Comparison of ENCODE assay signal across 15 cellular contexts in genomic region chr2:218395090-218395444, GRCh38. TPM values are rescaled to one million over a fixed set of nuclear protein-coding genes. Genes with fewer than 3 reads are reported as not detected.
DNase-seq lines count a peak whose midpoint lies in the region; FAIRE-seq and TF ChIP-seq lines count a peak whose summit lies in the region.
"Had no signal": no experiment of that assay in that cellular context is flagged by ENCODE, and none has a peak within 500 bp of the region (broad histone marks: within the 10 kb centered on the region; RNA-seq: fewer than 3 reads in every experiment).

No MANE protein-coding gene starts in this region.

- H3K56ac ChIP-seq in H1 (replicated peaks; ENCODE audit: insufficient read length, low read depth, low read length) = no peak overlapping the region

- no peaks in the 10 kb centered on the region for H3K9me2 ChIP-seq in Karpas-422 (replicated peaks; ENCODE audit: insufficient read depth, low read length)

- H3K18ac ChIP-seq in H1 (ENCODE audit: extremely low read depth, low read length) = no peak overlapping the region

- H3K36me3 Mint-ChIP-seq in T-helper 2 cell treated with Interferon-gamma antibody and Interleukin-4, amounts not matched to agents 5 μg/mL and 100 μg/mL, for 36 hours (ENCODE audit: low read depth) = no peaks in the 10 kb centered on the region

- no peak for TF ChIP-seq EP300 in H1 (IDR thresholded peaks at IDR 0.05; ENCODE audit: borderline replicate concordance in 1 of 2, low read depth in 2 of 2, low read length in 2 of 2)

- H3K9me3 ChIP-seq in Karpas-422 (ENCODE audit: low read length) (no peaks in the 10 kb centered on the region), H1 (ENCODE audit: insufficient read depth in 2 of 2, low read depth in 1 of 2, low read length in 1 of 2) (no peaks in the 10 kb centered on the region), spleen (no peaks in the 10 kb centered on the region)

- peaks cover 1% of the 10 kb centered on the region; the same call in 1 of the 2 replicates for H3K79me2 ChIP-seq in Karpas-422 (ENCODE audit: low read length)
- H3K79me2 ChIP-seq in H1 (ENCODE audit: control insufficient read depth in 1 of 2, insufficient read depth in 2 of 2, low read length in 2 of 2) = no peaks in the 10 kb centered on the region

- peak overlapping the region; percentile 88; the same call in 1 of the 2 replicates for H2BK15ac ChIP-seq in H1 (ENCODE audit: low read length)

- no peak overlapping the region for H2BK5ac ChIP-seq in H1 (ENCODE audit: low read depth, low read length)

- H3K4me3 ChIP-seq in Karpas-422 (ENCODE audit: low read length) (no peak overlapping the region), H1 (ENCODE audit: extremely low read depth in 1 of 4, insufficient read depth in 2 of 4, low read depth in 3 of 4, low read length in 4 of 4) (peak overlapping the region in 2 of 4 experiments; percentile 37 to 77; a peak in 4 of 8 replicates), spleen (peak overlapping the region in 2 of 8 donors; percentile 95 to 99)

- H3K4me3 Mint-ChIP-seq in T-helper 2 cell treated with Interferon-gamma antibody and Interleukin-4, amounts not matched to agents 5 μg/mL and 100 μg/mL, for 36 hours = peak overlapping the region; percentile 45

- no peak overlapping the region for H4K91ac ChIP-seq in H1 (replicated peaks; ENCODE audit: insufficient read length, low read length)

- H3K27me3 ChIP-seq in Karpas-422 (ENCODE audit: low read length) (no peaks in the 10 kb centered on the region), H1 (replicated peaks in 1 of 4; ENCODE audit: control insufficient read depth in 3 of 4, extremely low read depth in 1 of 4, insufficient read depth in 3 of 4, low read length in 3 of 4) (peaks cover 22 to 34% (median 31%) of the 10 kb centered on the region in 4 experiments), spleen (replicated peaks in 1 of 7) (no peaks in the 10 kb centered on the region)

- H3K23ac ChIP-seq in H1 (ENCODE audit: insufficient read length) = no peak overlapping the region

- no peak overlapping the region for H2AFZ ChIP-seq in Karpas-422 (ENCODE audit: low read length)
- no peak overlapping the region for H2AFZ ChIP-seq in H1 (ENCODE audit: low read length)

- TF ChIP-seq POLR2A in H1 (IDR thresholded peaks at IDR 0.05; ENCODE audit: control extremely low read depth in 1 of 2, low read depth in 2 of 2, low read length in 2 of 2) (no peak), spleen (IDR thresholded peaks at IDR 0.05) (no peak)

- no peak overlapping the region for H2BK12ac ChIP-seq in H1 (ENCODE audit: low read depth, low read length)

- POLR2A ChIA-PET in H1 (lab: Charles Lee; ENCODE audit: partially characterized antibody) = interaction anchor here (1.3 to 4.4 kb wide), 3 partner anchors 10 to 91 kb away, joined by 3 to 35 read pairs (median 4); partner anchors contain the start of gene SLC11A1

- no peak overlapping the region for H2BK120ac ChIP-seq in H1 (replicated peaks; ENCODE audit: low read depth, low read length)

- TF ChIP-seq CTCF in H1 (IDR thresholded peaks at IDR 0.05; ENCODE audit: control extremely low read depth in 1 of 3, insufficient read depth in 1 of 3, low read depth in 1 of 3, low read length in 3 of 3) (no peak), spleen (IDR thresholded peaks at IDR 0.05 in 8 of 11, conservative IDR thresholded peaks at IDR 0.05 in 3 of 11) (no peak)

- no peak overlapping the region for H3K14ac ChIP-seq in H1 (ENCODE audit: insufficient read length)

- H3K27me3 Mint-ChIP-seq in T-helper 2 cell treated with Interferon-gamma antibody and Interleukin-4, amounts not matched to agents 5 μg/mL and 100 μg/mL, for 36 hours (ENCODE audit: low read depth) = no peaks in the 10 kb centered on the region

- no peaks in the 10 kb centered on the region for H4K20me1 ChIP-seq in Karpas-422 (ENCODE audit: insufficient read depth, low read depth, low read length)
- no peaks in the 10 kb centered on the region for H4K20me1 ChIP-seq in H1 (replicated peaks in 1 of 2; ENCODE audit: control insufficient read depth in 1 of 2, insufficient read depth in 2 of 2, low read length in 2 of 2)

- no peak overlapping the region for H2AK5ac ChIP-seq in H1 (ENCODE audit: low read depth, low read length)

- H3K4me2 ChIP-seq in Karpas-422 (ENCODE audit: low read depth, low read length, poor library complexity, severe bottlenecking) (peak overlapping the region; percentile 95), H1 (ENCODE audit: insufficient read depth in 1 of 2, low read depth in 2 of 2, low read length in 2 of 2) (peak overlapping the region; percentile 82 to 84)

- DNase-seq in T-helper 2 cell treated with Interferon-gamma antibody and Interleukin-4, amounts not matched to agents 5 μg/mL and 100 μg/mL, for 36 hours (ENCODE audit: low spot score) = no peak
- DNase-seq in T-helper 2 cell (no peak), Karpas-422 (no peak), H1 (ENCODE audit: low read depth in 1 of 2, low spot score in 2 of 2) (no peak), spleen (no peak), NCI-H82 treated with DMSO at 0.1 percent for 48 hours (lab: John Stamatoyannopoulos, UW; ENCODE audit: unreplicated experiment) (no peak), dedifferentiated amniotic fluid mesenchymal stem cell (ENCODE audit: extremely low spot score) (no peak), GM19239 (ENCODE audit: insufficient read length, low spot score) (no peak)
- DNase-seq: DMS53, NCI-H2107 had no signal

- no peaks in the 10 kb centered on the region for H3K79me1 ChIP-seq in H1 (ENCODE audit: low read depth, low read length)

- H3K27ac ChIP-seq in Karpas-422 (ENCODE audit: low read length) = no peak overlapping the region
- H3K27ac ChIP-seq in H1 (ENCODE audit: low read depth, low read length) = no peak overlapping the region
- H3K27ac ChIP-seq in spleen = peak overlapping the region in 6 of 8 donors; percentile 98 to 100 (median 99)

- no peaks in the 10 kb centered on the region for H3K9me3 Mint-ChIP-seq in T-helper 2 cell treated with Interferon-gamma antibody and Interleukin-4, amounts not matched to agents 5 μg/mL and 100 μg/mL, for 36 hours
- H3K9me3 Mint-ChIP-seq: endodermal cell had no signal

- intact Hi-C loops in spleen (cut with DNase I; ENCODE audit: low total_unique reads) = loop anchor here (10.0 kb wide), 1 partner anchor 100 kb away; the partner anchor contains the start of gene TMBIM1

- peak overlapping the region; percentile 62 for H3K27ac Mint-ChIP-seq in T-helper 2 cell treated with Interferon-gamma antibody and Interleukin-4, amounts not matched to agents 5 μg/mL and 100 μg/mL, for 36 hours

- no peaks in the 10 kb centered on the region for H3K36me3 ChIP-seq in Karpas-422 (ENCODE audit: insufficient read depth, low read length)
- no peaks in the 10 kb centered on the region for H3K36me3 ChIP-seq in H1 (ENCODE audit: control insufficient read depth in 2 of 4, insufficient read depth in 4 of 4, low read length in 3 of 4)
- H3K36me3 ChIP-seq in spleen = peaks cover 0 to 57% (median 0%) of the 10 kb centered on the region in 6 donors

- no peak overlapping the region for H4K5ac ChIP-seq in H1 (ENCODE audit: insufficient read length, low read depth, low read length)

- peaks cover 38% of the 10 kb centered on the region for H3K4me1 Mint-ChIP-seq in T-helper 2 cell treated with Interferon-gamma antibody and Interleukin-4, amounts not matched to agents 5 μg/mL and 100 μg/mL, for 36 hours (ENCODE audit: low read depth)

- WGBS in H1 (ENCODE audit: extremely low coverage in 1 of 2, insufficient coverage in 1 of 2, insufficient read length in 1 of 2, insufficient replicate concordance in 2 of 2, low coverage in 1 of 2, low lambda C conversion rate in 2 of 2, missing lambda C conversion rate in 1 of 2), 2 experiments = 80% methylated on average over 6 of the region's 6 CpGs; no CpG with 5 or more reads in 1 of the 2 experiments
- 77 to 91% (median 85%) methylated on average over 6 of the region's 6 CpGs for WGBS in spleen, 5 donors

- CTCF ChIA-PET in H1 (lab: Charles Lee; ENCODE audit: partially characterized antibody) = interaction anchor here (0.7 to 7.5 kb wide), 10 partner anchors 10 to 122 kb away, joined by 3 to 96 read pairs (median 9); partner anchors contain the start of genes AAMP, CATIP, PNKD and TMBIM1

- H3K4me1 ChIP-seq in Karpas-422 (ENCODE audit: low read length) (peaks cover 42% of the 10 kb centered on the region), H1 (replicated peaks in 1 of 4; ENCODE audit: control insufficient read depth in 3 of 4, insufficient read depth in 4 of 4, low read length in 3 of 4) (peaks cover 0 to 34% (median 22%) of the 10 kb centered on the region in 4 experiments; a peak in 6 of 7 replicates), spleen (peaks cover 4 to 81% (median 54%) of the 10 kb centered on the region in 6 donors)

- peaks cover 22% of the 10 kb centered on the region; the same call in 1 of the 2 replicates for H3K23me2 ChIP-seq in H1 (ENCODE audit: low read depth, low read length)

- no peak overlapping the region for H4K8ac ChIP-seq in H1 (ENCODE audit: extremely low read depth, insufficient read depth, low read length)

- H3K9ac ChIP-seq in Karpas-422 (ENCODE audit: low read length) (no peak overlapping the region), H1 (replicated peaks in 1 of 4; ENCODE audit: extremely low read depth in 1 of 4, low read depth in 3 of 4, low read length in 3 of 4) (no peak overlapping the region)

- no peak for TF ChIP-seq RAD21 in H1 (IDR thresholded peaks at IDR 0.05 in 1 of 2, conservative IDR thresholded peaks at IDR 0.05 in 1 of 2; ENCODE audit: low read depth in 2 of 2, low read length in 2 of 2)

- H2BK20ac ChIP-seq in H1 (ENCODE audit: low read length) = no peak overlapping the region

- no peak overlapping the region for H3K4ac ChIP-seq in H1 (replicated peaks; ENCODE audit: insufficient read length, low read depth, low read length)

- FAIRE-seq in H1 (lab: Jason Lieb, UNC) (no peak), GM19239 (lab: Jason Lieb, UNC) (no peak)
- FAIRE-seq: A204.1 had no signal

RNA-seq across cellular contexts. Expression of gene CTDSP1, which starts 4.6 kb away (rescaled TPM):
- total RNA-seq in Karpas-422 (2014; rRNA removed; shearing (Covaris generic); ENCODE audit: low replicate concordance) = 46.3 and 72.6 TPM in 2 replicates
- 20.3 and 20.9 TPM in 2 replicates for total RNA-seq in H1 (2021; fragmentation: NEBNext Ultra II Directional; extraction: Animal tissue kit (Norgen Biotek cat#: 25700))
- polyA plus RNA-seq in H1 (2011; rRNA removed) (35.2 and 51.8 TPM in 2 replicates), spleen (100 to 1,000 TPM in 1 of 3 donors, 10 to 100 TPM in 2; 65.6 to 114 (median 72.4) TPM)
- polyA plus RNA-seq in H1 (2011; cell fraction: cytosol; rRNA removed) = 37.5 TPM
- polyA plus RNA-seq in H1 (2011; cell fraction: nucleus; rRNA removed) = 41.5 TPM
- polyA plus RNA-seq in H1 (2012, experiment 1 of 2) = 26.6 to 32.0 TPM (median 28.6 TPM) in 4 replicates
- 32.8 TPM for polyA plus RNA-seq in H1 (2012, experiment 2 of 2)
- polyA plus RNA-seq in H1 (2013, experiment 1 of 2) = 10.2 TPM
- polyA plus RNA-seq in H1 (2013, experiment 2 of 2) = 10.7 TPM
- polyA minus RNA-seq in H1 (2011; rRNA and poly(A)+ RNA removed) = 29.1 and 46.5 TPM in 2 replicates
- polyA minus RNA-seq in H1 (2011; cell fraction: cytosol; rRNA and poly(A)+ RNA removed) = 23.2 TPM
- 25.6 TPM for polyA minus RNA-seq in H1 (2011; cell fraction: nucleus; rRNA and poly(A)+ RNA removed)
- total RNA-seq in spleen = 100 to 1,000 TPM; 114 to 184 (median 163) TPM

RNA-seq across cellular contexts. Expression of gene SLC11A1, which starts 13.0 kb away (rescaled TPM):
- 1.9 TPM in 1 of 2 replicates, not detected in the other for total RNA-seq in Karpas-422 (2014; rRNA removed; shearing (Covaris generic); ENCODE audit: low replicate concordance)
- 0.21 and 0.43 TPM in 2 replicates for total RNA-seq in H1 (2021; fragmentation: NEBNext Ultra II Directional; extraction: Animal tissue kit (Norgen Biotek cat#: 25700))
- polyA plus RNA-seq in H1 (2011; rRNA removed) = 0.13 and 0.20 TPM in 2 replicates
- 0.05 TPM for polyA plus RNA-seq in H1 (2011; cell fraction: cytosol; rRNA removed)
- polyA plus RNA-seq in H1 (2011; cell fraction: nucleus; rRNA removed) = 0.36 TPM
- 0.07 to 0.27 TPM (median 0.08 TPM) in 3 of 4 replicates, not detected in the other for polyA plus RNA-seq in H1 (2012, experiment 1 of 2)
- 0.07 TPM for polyA plus RNA-seq in H1 (2012, experiment 2 of 2)
- 0.12 TPM for polyA plus RNA-seq in H1 (2013, experiment 1 of 2)
- 0.09 TPM for polyA plus RNA-seq in H1 (2013, experiment 2 of 2)
- polyA minus RNA-seq in H1 (2011; rRNA and poly(A)+ RNA removed) = 0.05 TPM in 1 of 2 replicates, not detected in the other
- not detected for polyA minus RNA-seq in H1 (2011; cell fraction: cytosol; rRNA and poly(A)+ RNA removed)
- 1.3 TPM for polyA minus RNA-seq in H1 (2011; cell fraction: nucleus; rRNA and poly(A)+ RNA removed)
- 100 to 1,000 TPM in 4 of 7 donors, 10 to 100 TPM in 3; 63.5 to 576 (median 167) TPM for total RNA-seq in spleen
- 10 to 100 TPM in 2 of 3 donors, 1 to 10 TPM in 1; 6.2 to 67.0 (median 38.6) TPM for polyA plus RNA-seq in spleen

RNA-seq across cellular contexts. Expression of gene VIL1, which starts 23.9 kb away (rescaled TPM):
- total RNA-seq in Karpas-422 (2014; rRNA removed; shearing (Covaris generic); ENCODE audit: low replicate concordance) = not detected in 2 replicates
- 7.0 and 8.2 TPM in 2 replicates for total RNA-seq in H1 (2021; fragmentation: NEBNext Ultra II Directional; extraction: Animal tissue kit (Norgen Biotek cat#: 25700))
- 6.2 and 8.1 TPM in 2 replicates for polyA plus RNA-seq in H1 (2011; rRNA removed)
- 5.8 TPM for polyA plus RNA-seq in H1 (2011; cell fraction: cytosol; rRNA removed)
- polyA plus RNA-seq in H1 (2011; cell fraction: nucleus; rRNA removed) = 11.8 TPM
- polyA plus RNA-seq in H1 (2012, experiment 1 of 2) = 4.1 to 7.0 TPM (median 5.3 TPM) in 4 replicates
- 1.9 TPM for polyA plus RNA-seq in H1 (2012, experiment 2 of 2)
- polyA plus RNA-seq in H1 (2013, experiment 1 of 2) = 1.3 TPM
- 1.2 TPM for polyA plus RNA-seq in H1 (2013, experiment 2 of 2)
- polyA minus RNA-seq in H1 (2011; rRNA and poly(A)+ RNA removed) = 11.3 and 14.8 TPM in 2 replicates
- polyA minus RNA-seq in H1 (2011; cell fraction: cytosol; rRNA and poly(A)+ RNA removed) = 3.5 TPM
- 6.6 TPM for polyA minus RNA-seq in H1 (2011; cell fraction: nucleus; rRNA and poly(A)+ RNA removed)
- under 1 TPM in 3 of 7 donors, not detected in 4; 0.17 to 0.72 (median 0.38) TPM for total RNA-seq in spleen
- under 1 TPM; 0.04 to 0.19 (median 0.06) TPM for polyA plus RNA-seq in spleen
- total RNA-seq: lung microvascular endothelial cell; T-helper 2 cell treated with Interferon-gamma antibody and Interleukin-4, amounts not matched to agents 100 ng/mL and 5 ng/mL, for 36 hours had no signal

RNA-seq across cellular contexts. Expression of gene CATIP, which starts 38.4 kb away (rescaled TPM):
- not detected in 2 replicates for total RNA-seq in Karpas-422 (2014; rRNA removed; shearing (Covaris generic); ENCODE audit: low replicate concordance)
- not detected in 2 replicates for total RNA-seq in H1 (2021; fragmentation: NEBNext Ultra II Directional; extraction: Animal tissue kit (Norgen Biotek cat#: 25700))
- not detected in 2 replicates for polyA plus RNA-seq in H1 (2011; rRNA removed)
- polyA plus RNA-seq in H1 (2011; cell fraction: cytosol; rRNA removed) = 0.27 TPM
- polyA plus RNA-seq in H1 (2011; cell fraction: nucleus; rRNA removed) = 0.87 TPM
- 0.16 to 0.34 TPM in 2 of 4 replicates, not detected in the others for polyA plus RNA-seq in H1 (2012, experiment 1 of 2)
- polyA plus RNA-seq in H1 (2012, experiment 2 of 2) = not detected
- not detected for polyA plus RNA-seq in H1 (2013, experiment 1 of 2)
- polyA plus RNA-seq in H1 (2013, experiment 2 of 2) = 0.07 TPM
- polyA minus RNA-seq in H1 (2011; rRNA and poly(A)+ RNA removed) = 0.60 TPM in 1 of 2 replicates, not detected in the other
- not detected for polyA minus RNA-seq in H1 (2011; cell fraction: cytosol; rRNA and poly(A)+ RNA removed)
- polyA minus RNA-seq in H1 (2011; cell fraction: nucleus; rRNA and poly(A)+ RNA removed) = not detected
- total RNA-seq in spleen = under 1 TPM in 5 of 7 donors, not detected in 2; 0.30 to 0.76 (median 0.60) TPM
- polyA plus RNA-seq in spleen = 1 to 10 TPM in 1 of 3 donors, under 1 TPM in 2; 0.57 to 1.1 (median 0.99) TPM
- total RNA-seq: aorta; lung microvascular endothelial cell; T-helper 2 cell treated with Interferon-gamma antibody and Interleukin-4, amounts not matched to agents 100 ng/mL and 5 ng/mL, for 36 hours had no signal

Comparison
In these comparisons a context has a peak if more than half of its experiments do, and no peak if none do; other contexts are left out.
1. H3K27ac ChIP-seq: peak in spleen (6 of 8); none in Karpas-422 (single experiment) and H1 (single experiment).
2. RNA of gene SLC11A1, which starts 13.0 kb away (total RNA-seq): 63.5 to 576 TPM in spleen; 0.21 to 0.43 TPM in H1 and 1.9 TPM in Karpas-422; every median in the first group is over 10 times any median in the second.